ENCODE assay signal across 20 cellular contexts in the genomic region with DNA sequence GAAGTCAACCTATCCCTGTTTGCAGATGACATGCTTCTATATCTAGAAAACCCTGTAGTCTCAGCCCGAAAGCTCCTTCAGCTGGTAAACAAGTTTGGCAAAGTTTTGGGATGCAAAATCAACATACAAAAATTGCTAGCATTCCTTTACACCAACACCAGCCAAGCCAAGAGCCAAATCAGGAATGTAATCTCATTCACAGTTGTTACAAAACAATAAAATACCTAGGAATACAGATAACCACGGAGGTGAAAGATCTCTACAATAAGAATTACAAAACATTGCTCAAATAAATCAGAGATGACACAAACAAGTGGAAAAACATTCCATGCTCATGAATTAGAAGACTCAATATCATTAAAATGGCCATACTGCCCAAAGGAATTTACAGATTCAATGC. TPM values are rescaled to one million over a fixed set of nuclear protein-coding genes. Genes with fewer than 3 reads are reported as not detected.
"Had no signal": no experiment of that assay in that cellular context is flagged by ENCODE, and none has a peak within 500 bp of the region (broad histone marks: within the 10 kb centered on the region; RNA-seq: fewer than 3 reads in every experiment).

No MANE protein-coding gene starts in this region.

- H3K4me1 ChIP-seq: colonic mucosa, lower lobe of right lung, psoas muscle, sigmoid colon had no signal

- H3K9me3 Mint-ChIP-seq: activated naive CD8-positive, alpha-beta T cell treated with anti-CD3 and anti-CD28 coated beads for 36 hours; type B pancreatic cell had no signal

- H3K27me3 ChIP-seq: cardiac muscle cell, colonic mucosa, sigmoid colon had no signal

- ATAC-seq: lower lobe of right lung; naive thymus-derived CD8-positive, alpha-beta T cell; psoas muscle had no signal

- H3K27ac ChIP-seq: cardiac muscle cell, colonic mucosa, lower lobe of right lung, psoas muscle, sigmoid colon had no signal

- H3K27ac Mint-ChIP-seq: activated naive CD8-positive, alpha-beta T cell treated with anti-CD3 and anti-CD28 coated beads for 36 hours; naive thymus-derived CD8-positive, alpha-beta T cell; type B pancreatic cell had no signal

- H3K36me3 Mint-ChIP-seq: activated naive CD8-positive, alpha-beta T cell treated with anti-CD3 and anti-CD28 coated beads for 36 hours; naive thymus-derived CD8-positive, alpha-beta T cell; type B pancreatic cell had no signal

- DNase-seq: activated CD4-positive, alpha-beta T cell treated with anti-CD3 and anti-CD28 coated beads for 1 hour; activated CD4-positive, alpha-beta T cell treated with anti-CD3 and anti-CD28 coated beads, Interleukin-2, amount 50 U/mL, for 48 hours; activated gamma-delta T cell; activated naive CD8-positive, alpha-beta T cell treated with anti-CD3 and anti-CD28 coated beads for 36 hours; activated T-cell treated with anti-CD3 and anti-CD28 coated beads, Interleukin-2, amount 50 U/mL, for 48 hours; anterior cingulate cortex; colonic mucosa; effector CD4-positive, alpha-beta T cell; hippocampal formation; lower lobe of right lung; naive thymus-derived CD8-positive, alpha-beta T cell; nucleus accumbens; psoas muscle; sigmoid colon; stimulated activated CD4-positive, alpha-beta T cell treated with anti-CD3 and anti-CD28 coated beads, Interleukin-12 subunit alpha, Interleukin-12 subunit beta, amount 100 ng/mL, for 4 hours; stimulated activated CD4-positive, alpha-beta T cell treated with anti-CD3 and anti-CD28 coated beads, Interleukin-2, amount 100 ng/mL, for 48 hours; stimulated activated naive CD4-positive, alpha-beta T cell treated with Interleukin-2 at 50 U/mL for 16 hours; T-helper 9 cell had no signal

- H3K9me3 ChIP-seq: colonic mucosa, lower lobe of right lung, psoas muscle, sigmoid colon had no signal

- H3K4me1 Mint-ChIP-seq: activated naive CD8-positive, alpha-beta T cell treated with anti-CD3 and anti-CD28 coated beads for 36 hours; naive thymus-derived CD8-positive, alpha-beta T cell had no signal

- H3K36me3 ChIP-seq: cardiac muscle cell, colonic mucosa, lower lobe of right lung, sigmoid colon had no signal

- H3K4me3 ChIP-seq: cardiac muscle cell, colonic mucosa, lower lobe of right lung, psoas muscle, sigmoid colon had no signal

- H3K4me3 Mint-ChIP-seq: activated naive CD8-positive, alpha-beta T cell treated with anti-CD3 and anti-CD28 coated beads for 36 hours; naive thymus-derived CD8-positive, alpha-beta T cell; type B pancreatic cell had no signal

RNA-seq across cellular contexts. Expression of a gene that starts 50.4 kb away (rescaled TPM):
- total RNA-seq: activated naive CD8-positive, alpha-beta T cell treated with anti-CD3 and anti-CD28 coated beads for 36 hours; cardiac muscle cell; naive thymus-derived CD8-positive, alpha-beta T cell had no signal
- polyA plus RNA-seq: cardiac muscle cell had no signal

RNA-seq across cellular contexts. Expression of a gene that starts 55.1 kb away (rescaled TPM):
- total RNA-seq: sigmoid colon had no signal
